Comparison of ENCODE assay signal across 24 cellular contexts in genomic region chr3:115537669-115538068, GRCh38.
A peak's percentile ranks its signal among the peaks of the same experiment; 100 is the strongest.
DNase-seq lines count a peak whose midpoint lies in the region; ATAC-seq, FAIRE-seq and TF ChIP-seq lines count a peak whose summit lies in the region.
"Had no signal": no experiment of that assay in that cellular context is flagged by ENCODE, and none has a peak within 500 bp of the region (broad histone marks: within the 10 kb centered on the region; RNA-seq: fewer than 3 reads in every experiment).

No MANE protein-coding gene starts in this region.

- in situ Hi-C loops in HAP-1 (cut with MboI; ENCODE audit: low sequenced_read_pairs), result no loop called here

- WGBS in A549 (ENCODE audit: missing lambda C conversion rate), result 12% methylated on average over 3 of the region's 3 CpGs

- no peaks in the 10 kb centered on the region for H3K9me3 ChIP-seq in A549
- H3K9me3 ChIP-seq in PC-9 (ENCODE audit: insufficient read depth, low read depth), result no peaks in the 10 kb centered on the region
- H3K9me3 ChIP-seq in HAP-1, result no peaks in the 10 kb centered on the region

- no peaks in the 10 kb centered on the region for H3K4me1 Mint-ChIP-seq in natural killer cell
- H3K4me1 Mint-ChIP-seq: CD4-positive, CD25-positive, alpha-beta regulatory T cell had no signal

- TF ChIP-seq EP300 in A549 (IDR thresholded peaks at IDR 0.05), result no peak

- H3K36me3 ChIP-seq in PC-9 (ENCODE audit: low read depth), result no peaks in the 10 kb centered on the region
- H3K36me3 ChIP-seq in HAP-1 (replicated peaks), result no peaks in the 10 kb centered on the region

- H2AFZ ChIP-seq in PC-9, result no peak overlapping the region

- no peaks in the 10 kb centered on the region for H4K20me1 ChIP-seq in PC-9 (ENCODE audit: insufficient read depth)

- H3K9me3 Mint-ChIP-seq in natural killer cell, result peaks cover 0 to 4% of the 10 kb centered on the region in 2 donors
- H3K9me3 Mint-ChIP-seq: HFFc6 had no signal

- TF ChIP-seq POLR2A in A549 (IDR thresholded peaks at IDR 0.05; ENCODE audit: low read length), result no peak

- intact Hi-C loops in PC-9 (cut with micrococcal nuclease; ENCODE audit: unreplicated experiment), result no loop called here
- intact Hi-C loops in posterior cingulate gyrus (cut with DNase I), result no loop called here
- intact Hi-C loops in natural killer cell (cut with micrococcal nuclease), result no loop called here

- CTCF ChIA-PET in A549 (lab: Yijun Ruan, JAX) (no interaction called here), PC-9 (lab: Charles Lee) (no interaction called here)

- H3K79me2 ChIP-seq in PC-9 (ENCODE audit: low read depth), result no peaks in the 10 kb centered on the region

- H3K27ac ChIP-seq in A549, result no peak overlapping the region
- no peak overlapping the region for H3K27ac ChIP-seq in PC-9
- H3K27ac ChIP-seq in foreskin keratinocyte, result no peak overlapping the region

- no peak for FAIRE-seq in A549 (lab: Jason Lieb, UNC)
- FAIRE-seq: GM12878, HepG2 had no signal

- POLR2A ChIA-PET in A549 (lab: Yijun Ruan, JAX), result no interaction called here
- POLR2A ChIA-PET in PC-9 (lab: Charles Lee; ENCODE audit: unreplicated experiment), result no interaction called here

- peaks cover 7% of the 10 kb centered on the region in 2 donors for H3K27me3 Mint-ChIP-seq in natural killer cell (ENCODE audit: low read depth in 2 of 2)

- no peak for ATAC-seq in A549
- peak; percentile 36 for ATAC-seq in foreskin keratinocyte
- no peak for ATAC-seq in natural killer cell
- ATAC-seq: GM12878, HepG2 had no signal

- no peak overlapping the region for H3K4me3 Mint-ChIP-seq in natural killer cell
- H3K4me3 Mint-ChIP-seq: CD4-positive, CD25-positive, alpha-beta regulatory T cell; HFFc6 had no signal

- H3F3A ChIP-seq in PC-9 (ENCODE audit: insufficient read depth, low read depth), result no peaks in the 10 kb centered on the region

- TF ChIP-seq RAD21 in A549 (conservative IDR thresholded peaks at IDR 0.05 in 1 of 2, IDR thresholded peaks at IDR 0.05 in 1 of 2), result no peak

- no peak overlapping the region for H3K4me3 ChIP-seq in A549
- no peak overlapping the region for H3K4me3 ChIP-seq in PC-9
- H3K4me3 ChIP-seq in HAP-1, result no peak overlapping the region
- H3K4me3 ChIP-seq: GM12878 had no signal

- H3K4me2 ChIP-seq in A549 (peak overlapping the region; percentile 9; the same call in 1 of the 3 replicates), PC-9 (peak overlapping the region; percentile 20; the same call in 1 of the 2 replicates)

- H3K4me1 ChIP-seq in A549 (no peaks in the 10 kb centered on the region), PC-9 (replicated peaks; ENCODE audit: insufficient read depth) (no peaks in the 10 kb centered on the region), foreskin keratinocyte (no peaks in the 10 kb centered on the region), HAP-1 (no peaks in the 10 kb centered on the region)

- H3K9me2 ChIP-seq in PC-9 (ENCODE audit: insufficient read depth), result no peaks in the 10 kb centered on the region

- H3K27ac Mint-ChIP-seq in natural killer cell, result no peak overlapping the region
- H3K27ac Mint-ChIP-seq: CD4-positive, CD25-positive, alpha-beta regulatory T cell; HFFc6 had no signal

- no TSS peak for BruUV-seq in PC-9 (replicated peaks; lab: Mats Ljungman, UMichigan)

- no peak for DNase-seq in A549 (ENCODE audit: low read depth in 1 of 2, low spot score in 1 of 2)
- DNase-seq in ELR (ENCODE audit: low read depth), result peak; percentile 9
- DNase-seq in PC-9, result no peak
- DNase-seq in foreskin keratinocyte, result no peak
- no peak for DNase-seq in posterior cingulate gyrus
- DNase-seq in HAP-1 (ENCODE audit: low spot score in 2 of 2), result no peak
- no peak for DNase-seq in natural killer cell
- DNase-seq: CD4-positive, CD25-positive, alpha-beta regulatory T cell; COR-L47; DMS79; H7; HFFc6; KBM-7; NCI-H1092 treated with DMSO at 0.1 percent for 48 hours; NCI-H146; NCI-H2029 treated with DMSO at 0.1 percent for 48 hours; NCI-H2171; NCI-H345; NCI-H524; NCI-H774; RPMI8226; SHP77 had no signal

- TF ChIP-seq CTCF in A549 (IDR thresholded peaks at IDR 0.05) (no peak), PC-9 (conservative IDR thresholded peaks at IDR 0.05) (no peak), foreskin keratinocyte (conservative IDR thresholded peaks at IDR 0.05) (no peak), natural killer cell (IDR thresholded peaks at IDR 0.05) (no peak)

- no peaks in the 10 kb centered on the region for H3K36me3 Mint-ChIP-seq in natural killer cell
- H3K36me3 Mint-ChIP-seq: CD4-positive, CD25-positive, alpha-beta regulatory T cell had no signal

- H3K27me3 ChIP-seq in PC-9 (ENCODE audit: insufficient read depth, low read depth) (no peaks in the 10 kb centered on the region), foreskin keratinocyte (peaks cover 5% of the 10 kb centered on the region), HAP-1 (ENCODE audit: low read depth) (peaks cover 2% of the 10 kb centered on the region; the same call in 1 of the 2 replicates)

TF ChIP-seq in A549, 52 proteins besides CTCF, POLR2A, EP300 and RAD21:
- TF ChIP-seq REST (IDR thresholded peaks at IDR 0.05) (no peak), KDM1A (IDR thresholded peaks at IDR 0.05; ENCODE audit: low read depth) (no peak), USF2 (IDR thresholded peaks at IDR 0.05) (no peak), HOXA7 (CRISPR knock-in tag; IDR thresholded peaks at IDR 0.05) (no peak), HOXB13 (CRISPR knock-in tag; IDR thresholded peaks at IDR 0.05; ENCODE audit: low read depth) (no peak), HMGXB4 (CRISPR knock-in tag; IDR thresholded peaks at IDR 0.05; ENCODE audit: borderline replicate concordance) (no peak), HOXB5 (CRISPR knock-in tag; IDR thresholded peaks at IDR 0.05) (no peak), CHD4 (IDR thresholded peaks at IDR 0.05; ENCODE audit: borderline replicate concordance) (no peak), MAZ (IDR thresholded peaks at IDR 0.05; ENCODE audit: borderline replicate concordance, low read depth, low read length) (no peak), RARB (CRISPR knock-in tag; IDR thresholded peaks at IDR 0.05) (no peak), EHMT2 (IDR thresholded peaks at IDR 0.05; ENCODE audit: low read depth) (no peak), NPAS2 (CRISPR knock-in tag; IDR thresholded peaks at IDR 0.05; ENCODE audit: borderline replicate concordance) (no peak), JUNB (IDR thresholded peaks at IDR 0.05) (no peak)
